Comparison of ENCODE assay signal across 20 cellular contexts in genomic region chr2:38436227-38436664, GRCh38. TPM values are rescaled to one million over a fixed set of nuclear protein-coding genes. Genes with fewer than 3 reads are reported as not detected.
DNase-seq lines count a peak whose midpoint lies in the region; ATAC-seq, FAIRE-seq and TF ChIP-seq lines count a peak whose summit lies in the region.
"Had no signal": no experiment of that assay in that cellular context is flagged by ENCODE, and none has a peak within 500 bp of the region (broad histone marks: within the 10 kb centered on the region; RNA-seq: fewer than 3 reads in every experiment).

No MANE protein-coding gene starts in this region.

- no peak overlapping the region for H3K4me3 ChIP-seq in astrocyte (ENCODE audit: insufficient read depth, low read depth, low read length)
- no peak overlapping the region for H3K4me3 ChIP-seq in keratinocyte (ENCODE audit: control insufficient read depth in 2 of 3, extremely low read depth in 1 of 3, insufficient read depth in 2 of 3, low read depth in 1 of 3, low read length in 3 of 3)
- H3K4me3 ChIP-seq: SJSA1 had no signal

- H3K4me2 ChIP-seq in astrocyte (ENCODE audit: low read length) (no peak overlapping the region), keratinocyte (ENCODE audit: control insufficient read depth, extremely low read depth, insufficient read depth, low read depth, low read length) (peak overlapping the region; percentile 43)

- no peak overlapping the region for H3K9ac ChIP-seq in astrocyte (ENCODE audit: low read length)
- peak overlapping the region; percentile 6 for H3K9ac ChIP-seq in keratinocyte (ENCODE audit: control insufficient read depth, extremely low read depth, insufficient read depth, low read length)

- H3K27me3 Mint-ChIP-seq in astrocyte (ENCODE audit: low read depth, unreplicated experiment) (peaks cover 15% of the 10 kb centered on the region), HFFc6 (ENCODE audit: insufficient read depth) (peaks cover 38% of the 10 kb centered on the region)
- peaks cover 10% of the 10 kb centered on the region for H3K27me3 Mint-ChIP-seq in activated CD4-positive, alpha-beta T cell treated with anti-CD3 and anti-CD28 coated beads, Interleukin-2, amount 10 ng/mL, durations not matched to agents 24 days and 14 days

- in situ Hi-C loops in Caki2 (cut with HindIII; ENCODE audit: low pct_unique_long_range_greater_than_20kb, low sequenced_read_pairs) = no loop called here

- no peak for ATAC-seq in GM21447 (IDR thresholded peaks at IDR 0.05; ENCODE audit: unreplicated experiment)
- ATAC-seq: CD8-positive, alpha-beta T cell had no signal

- H3K27me3 ChIP-seq in astrocyte (ENCODE audit: insufficient read depth, low read length) = peaks cover 17% of the 10 kb centered on the region
- H3K27me3 ChIP-seq in keratinocyte (ENCODE audit: control insufficient read depth, extremely low read depth, insufficient read depth, low read length) = no peaks in the 10 kb centered on the region
- H3K27me3 ChIP-seq: SJSA1 had no signal

- no peaks in the 10 kb centered on the region for H3K9me1 ChIP-seq in keratinocyte (ENCODE audit: control insufficient read depth, extremely low read depth, insufficient read depth, low read length)

- H4K20me1 ChIP-seq in astrocyte (ENCODE audit: insufficient read depth, low read length) (no peaks in the 10 kb centered on the region), keratinocyte (ENCODE audit: control insufficient read depth, extremely low read depth, insufficient read depth, low read length) (no peaks in the 10 kb centered on the region)

- peaks cover 8% of the 10 kb centered on the region for H3K4me1 Mint-ChIP-seq in astrocyte (ENCODE audit: low read depth, unreplicated experiment)
- peaks cover 8% of the 10 kb centered on the region for H3K4me1 Mint-ChIP-seq in activated CD4-positive, alpha-beta T cell treated with anti-CD3 and anti-CD28 coated beads, Interleukin-2, amount 10 ng/mL, durations not matched to agents 24 days and 14 days
- no peaks in the 10 kb centered on the region for H3K4me1 Mint-ChIP-seq in HFFc6 (ENCODE audit: low read depth)

- no peak overlapping the region for H3K27ac ChIP-seq in astrocyte (ENCODE audit: low read depth, low read length)
- H3K27ac ChIP-seq in keratinocyte (ENCODE audit: control insufficient read depth, insufficient read depth, low read length) = peak overlapping the region; percentile 36
- H3K27ac ChIP-seq: SJSA1 had no signal

- no peak for FAIRE-seq in astrocyte (lab: Jason Lieb, UNC)
- FAIRE-seq in keratinocyte (lab: Jason Lieb, UNC) = no peak
- FAIRE-seq: A204.1, D721Med had no signal

- H3K27ac Mint-ChIP-seq in astrocyte (ENCODE audit: unreplicated experiment) (no peak overlapping the region), HFFc6 (no peak overlapping the region)
- H3K27ac Mint-ChIP-seq in activated CD4-positive, alpha-beta T cell treated with anti-CD3 and anti-CD28 coated beads, Interleukin-2, amount 10 ng/mL, durations not matched to agents 24 days and 14 days = no peak overlapping the region
- H3K27ac Mint-ChIP-seq: CD8-positive, alpha-beta T cell; H9 had no signal

- intact Hi-C loops in activated CD4-positive, alpha-beta T cell treated with anti-CD3 and anti-CD28 coated beads, Interleukin-2, amount 10 ng/mL, durations not matched to agents 24 days and 14 days (cut with micrococcal nuclease) = no loop called here

- H3K4me1 ChIP-seq in astrocyte (ENCODE audit: insufficient read depth, low read length) (no peaks in the 10 kb centered on the region), keratinocyte (ENCODE audit: control insufficient read depth, extremely low read depth, insufficient read depth, low read length) (peaks cover 58% of the 10 kb centered on the region)
- H3K4me1 ChIP-seq: SJSA1 had no signal

- H3K79me2 ChIP-seq in astrocyte (ENCODE audit: insufficient read depth, low read length) (no peaks in the 10 kb centered on the region), keratinocyte (ENCODE audit: control insufficient read depth, insufficient read depth, low read length) (no peaks in the 10 kb centered on the region)

- H3K36me3 ChIP-seq in astrocyte (ENCODE audit: insufficient read depth, low read length) (no peaks in the 10 kb centered on the region), keratinocyte (ENCODE audit: control insufficient read depth in 2 of 2, extremely low read depth in 1 of 2, insufficient read depth in 2 of 2, low read length in 2 of 2) (no peaks in the 10 kb centered on the region)
- H3K36me3 ChIP-seq: SJSA1 had no signal

- H3K4me3 Mint-ChIP-seq in astrocyte (ENCODE audit: unreplicated experiment) (peak overlapping the region; percentile 20), HFFc6 (no peak overlapping the region)
- no peak overlapping the region for H3K4me3 Mint-ChIP-seq in activated CD4-positive, alpha-beta T cell treated with anti-CD3 and anti-CD28 coated beads, Interleukin-2, amount 10 ng/mL, durations not matched to agents 24 days and 14 days
- H3K4me3 Mint-ChIP-seq: CD8-positive, alpha-beta T cell; H9 had no signal

- no peaks in the 10 kb centered on the region for H3K36me3 Mint-ChIP-seq in astrocyte (ENCODE audit: low read depth, unreplicated experiment)
- H3K36me3 Mint-ChIP-seq in activated CD4-positive, alpha-beta T cell treated with anti-CD3 and anti-CD28 coated beads, Interleukin-2, amount 10 ng/mL, durations not matched to agents 24 days and 14 days (ENCODE audit: low read depth) = no peaks in the 10 kb centered on the region
- no peaks in the 10 kb centered on the region for H3K36me3 Mint-ChIP-seq in HFFc6 (ENCODE audit: low read depth)
- H3K36me3 Mint-ChIP-seq: CD8-positive, alpha-beta T cell had no signal

- H3K9me3 ChIP-seq in astrocyte (ENCODE audit: insufficient read depth, low read depth, low read length) (no peaks in the 10 kb centered on the region), keratinocyte (ENCODE audit: control insufficient read depth, low read depth, low read length) (peaks cover 2% of the 10 kb centered on the region)
- H3K9me3 ChIP-seq: SJSA1 had no signal

- H3K9me3 Mint-ChIP-seq in astrocyte (ENCODE audit: unreplicated experiment) = peaks cover 5% of the 10 kb centered on the region
- no peaks in the 10 kb centered on the region for H3K9me3 Mint-ChIP-seq in activated CD4-positive, alpha-beta T cell treated with anti-CD3 and anti-CD28 coated beads, Interleukin-2, amount 10 ng/mL, durations not matched to agents 24 days and 14 days
- no peaks in the 10 kb centered on the region for H3K9me3 Mint-ChIP-seq in HFFc6
- H3K9me3 Mint-ChIP-seq: CD8-positive, alpha-beta T cell had no signal

- DNase-seq in Caki2 (ENCODE audit: low read depth) (peak; percentile 85), HuH-7.5 (ENCODE audit: low spot score) (peak; percentile 52), astrocyte (ENCODE audit: low read depth) (no peak), keratinocyte (ENCODE audit: low read depth, low spot score) (no peak), HFFc6 (no peak), NCI-H510A treated with DMSO at 0.1 percent for 48 hours (lab: John Stamatoyannopoulos, UW) (no peak)
- no peak for DNase-seq in activated CD4-positive, alpha-beta T cell treated with anti-CD3 and anti-CD28 coated beads, Interleukin-2, amount 10 ng/mL, durations not matched to agents 24 days and 14 days
- DNase-seq: CD8-positive, alpha-beta T cell; DMS79 treated with DMSO at 0.1 percent for 48 hours; H9; KBM-7; NCI-H1417 treated with DMSO at 0.1 percent for 48 hours; NCI-H187 treated with DMSO at 0.1 percent for 48 hours; NCI-H226; NCI-H524 treated with DMSO at 0.1 percent for 48 hours; SW 1271 had no signal

- H2AFZ ChIP-seq in astrocyte (ENCODE audit: low read depth, low read length) (no peak overlapping the region), keratinocyte (ENCODE audit: control insufficient read depth, low read length) (no peak overlapping the region)

- dilution Hi-C loops in keratinocyte (cut with MboI; ENCODE audit: extremely low pct_ligation_motif_present, low sequenced_read_pairs) = no loop called here

- TF ChIP-seq CTCF in astrocyte (IDR thresholded peaks at IDR 0.05; ENCODE audit: insufficient read depth, low read depth, low read length) = no peak
- no peak for TF ChIP-seq CTCF in keratinocyte (optimal IDR thresholded peaks at IDR 0.05 in 1 of 3, IDR thresholded peaks at IDR 0.05 in 1 of 3, conservative IDR thresholded peaks at IDR 0.05 in 1 of 3; ENCODE audit: extremely low read depth in 1 of 3, insufficient read depth in 2 of 3, low read length in 3 of 3)
- TF ChIP-seq CTCF in HFFc6 (IDR thresholded peaks at IDR 0.05) = no peak

RNA-seq across cellular contexts. Expression of gene ATL2, which starts 59.2 kb away (rescaled TPM):
- 65.8 and 121 TPM in 2 replicates for total RNA-seq in Caki2 (2014; rRNA removed; shearing (Covaris generic); ENCODE audit: low replicate concordance)
- 34.9 and 35.5 TPM in 2 replicates for total RNA-seq in astrocyte
- 49.6 to 83.2 TPM (median 65.6 TPM) in 3 replicates for polyA plus RNA-seq in keratinocyte
- polyA plus RNA-seq in keratinocyte (2011; ENCODE audit: low read depth) = 236 TPM
- 27.2 and 29.0 TPM in 2 replicates for polyA plus RNA-seq in keratinocyte (2011; cell fraction: cytosol; rRNA removed)
- 95.0 and 163 TPM in 2 replicates for polyA plus RNA-seq in keratinocyte (2011; cell fraction: nucleus; rRNA removed)
- 51.7 and 77.6 TPM in 2 replicates for polyA plus RNA-seq in keratinocyte (2012; ENCODE audit: low replicate concordance)
- 9.9 to 159 TPM (median 58.7 TPM) in 3 replicates for polyA minus RNA-seq in keratinocyte
- 34.5 TPM for polyA minus RNA-seq in keratinocyte (2011; cell fraction: cytosol; rRNA and poly(A)+ RNA removed)
- 86.1 and 121 TPM in 2 replicates for polyA minus RNA-seq in keratinocyte (2011; cell fraction: nucleus; rRNA and poly(A)+ RNA removed)
- total RNA-seq in activated CD4-positive, alpha-beta T cell treated with anti-CD3 and anti-CD28 coated beads, Interleukin-2, amount 10 ng/mL, durations not matched to agents 24 days and 14 days = 58.1 and 67.3 TPM in 2 replicates
- total RNA-seq in HFFc6 (2021; fragmentation: NEBNext Ultra II Directional; extraction: Animal tissue kit (Norgen Biotek cat#: 25700)) = 10 to 100 TPM; 21.4 to 28.7 (median 24.4) TPM

Comparison
In these comparisons a context has a peak if more than half of its experiments do, and no peak if none do; other contexts are left out.
1. DNase-seq: peak in Caki2 (single experiment) and HuH-7.5 (single experiment); none in astrocyte (single experiment), keratinocyte (single experiment), activated CD4-positive, alpha-beta T cell treated with anti-CD3 and anti-CD28 coated beads, Interleukin-2, amount 10 ng/mL, durations not matched to agents 24 days and 14 days (single experiment), HFFc6 (single experiment) and NCI-H510A treated with DMSO at 0.1 percent for 48 hours (single experiment).